ENCODE assay signal across 24 cellular contexts in the genomic region with DNA sequence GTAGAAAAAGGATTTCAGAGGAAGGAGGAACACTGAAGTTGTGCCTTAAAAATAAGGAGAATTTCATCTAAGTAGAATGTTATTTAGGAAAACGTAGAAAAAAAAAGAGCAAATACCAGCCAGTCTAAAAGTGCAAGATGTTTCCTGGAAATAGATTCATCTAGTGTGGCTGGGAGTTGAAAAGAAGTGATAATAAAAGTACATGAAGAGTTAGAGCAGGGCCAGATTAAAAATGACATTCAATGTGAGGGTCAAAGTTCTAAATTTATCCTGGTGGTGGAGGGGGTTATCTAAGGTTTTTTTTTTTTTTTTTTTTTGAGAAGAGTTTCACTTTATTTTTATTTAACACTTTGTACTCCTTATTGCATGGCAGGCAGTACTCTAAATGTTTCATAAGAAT.
A peak's percentile ranks its signal among the peaks of the same experiment; 100 is the strongest.
DNase-seq lines count a peak whose midpoint lies in the region; ATAC-seq and TF ChIP-seq lines count a peak whose summit lies in the region.
"Had no signal": no experiment of that assay in that cellular context is flagged by ENCODE, and none has a peak within 500 bp of the region (broad histone marks: within the 10 kb centered on the region; RNA-seq: fewer than 3 reads in every experiment).

No MANE protein-coding gene starts in this region.

- no peaks in the 10 kb centered on the region for H4K20me1 ChIP-seq in GM23248 (ENCODE audit: insufficient read depth)
- H4K20me1 ChIP-seq: BLaER1 treated with 17β-estradiol and CSF1 and Interleukin-3, amounts not matched to agents 10 nM and 100 nM had no signal

- H3K27me3 Mint-ChIP-seq in activated CD4-positive, alpha-beta T cell treated with anti-CD3 and anti-CD28 coated beads, Interleukin-2, amount 10 ng/mL, durations not matched to agents 7 days and 5 days, result peaks cover 4% of the 10 kb centered on the region
- peaks cover 6% of the 10 kb centered on the region for H3K27me3 Mint-ChIP-seq in activated CD4-positive, alpha-beta T cell treated with anti-CD3 and anti-CD28 coated beads, Interleukin-2, amount 10 ng/mL, durations not matched to agents 24 days and 14 days
- H3K27me3 Mint-ChIP-seq: CD4-positive, alpha-beta T cell had no signal

- no peaks in the 10 kb centered on the region for H3F3A ChIP-seq in GM23248 (ENCODE audit: insufficient read depth)

- H3K4me3 ChIP-seq in heart right ventricle (no peak overlapping the region), GM23248 (no peak overlapping the region)
- H3K4me3 ChIP-seq: A549; BLaER1 treated with 17β-estradiol and CSF1 and Interleukin-3, amounts not matched to agents 10 nM and 100 nM; GM12878; HAP-1 had no signal

- POLR2A ChIA-PET in activated CD4-positive, alpha-beta T cell treated with anti-CD3 and anti-CD28 coated beads, Interleukin-2, amount 10 ng/mL, durations not matched to agents 7 days and 5 days (lab: Charles Lee), result no interaction called here

- no peak overlapping the region for H3K4me3 Mint-ChIP-seq in activated CD4-positive, alpha-beta T cell treated with anti-CD3 and anti-CD28 coated beads, Interleukin-2, amount 10 ng/mL, durations not matched to agents 7 days and 5 days
- no peak overlapping the region for H3K4me3 Mint-ChIP-seq in activated CD4-positive, alpha-beta T cell treated with anti-CD3 and anti-CD28 coated beads, Interleukin-2, amount 10 ng/mL, durations not matched to agents 24 days and 14 days
- H3K4me3 Mint-ChIP-seq: CD14-positive monocyte; CD4-positive, alpha-beta T cell; CD8-positive, alpha-beta memory T cell had no signal

- H3K9ac ChIP-seq in GM23248, result no peak overlapping the region
- H3K9ac ChIP-seq: BLaER1 treated with 17β-estradiol and CSF1 and Interleukin-3, amounts not matched to agents 10 nM and 100 nM had no signal

- H3K79me2 ChIP-seq in GM23248 (ENCODE audit: insufficient read depth), result no peaks in the 10 kb centered on the region

- H3K9me2 ChIP-seq in GM23248 (ENCODE audit: insufficient read depth), result no peaks in the 10 kb centered on the region

- H3K4me2 ChIP-seq in GM23248 (ENCODE audit: unreplicated experiment), result no peak overlapping the region
- H3K4me2 ChIP-seq: A549; BLaER1 treated with 17β-estradiol and CSF1 and Interleukin-3, amounts not matched to agents 10 nM and 100 nM had no signal

- 18 to 33% methylated on average over 1 of the region's 1 CpG for WGBS in heart right ventricle, 2 donors
- WGBS in GM23248 (ENCODE audit: low coverage in 1 of 2, low lambda C conversion rate in 2 of 2, missing lambda C conversion rate in 2 of 2), 2 experiments, result 50 to 63% methylated on average over 1 of the region's 1 CpG

- peaks cover under 1% of the 10 kb centered on the region for H3K4me1 Mint-ChIP-seq in activated CD4-positive, alpha-beta T cell treated with anti-CD3 and anti-CD28 coated beads, Interleukin-2, amount 10 ng/mL, durations not matched to agents 7 days and 5 days
- H3K4me1 Mint-ChIP-seq in activated CD4-positive, alpha-beta T cell treated with anti-CD3 and anti-CD28 coated beads, Interleukin-2, amount 10 ng/mL, durations not matched to agents 24 days and 14 days, result no peaks in the 10 kb centered on the region
- H3K4me1 Mint-ChIP-seq: CD14-positive monocyte had no signal

- H3K27me3 ChIP-seq in heart right ventricle (no peaks in the 10 kb centered on the region), GM23248 (replicated peaks; ENCODE audit: insufficient read depth) (no peaks in the 10 kb centered on the region)
- H3K27me3 ChIP-seq: BLaER1 treated with 17β-estradiol and CSF1 and Interleukin-3, amounts not matched to agents 10 nM and 100 nM had no signal

- H3K9me3 ChIP-seq in heart right ventricle, result peaks cover 0 to 10% (median 5%) of the 10 kb centered on the region in 11 donors
- no peaks in the 10 kb centered on the region for H3K9me3 ChIP-seq in GM23248 (ENCODE audit: low read depth)
- H3K9me3 ChIP-seq: A549, BE2C, HAP-1 had no signal

- DNase-seq in activated CD4-positive, alpha-beta T cell treated with anti-CD3 and anti-CD28 coated beads, Interleukin-2, amount 10 ng/mL, durations not matched to agents 7 days and 5 days, result no peak
- DNase-seq in activated CD4-positive, alpha-beta T cell treated with anti-CD3 and anti-CD28 coated beads, Interleukin-2, amount 10 ng/mL, durations not matched to agents 24 days and 14 days, result no peak
- no peak for DNase-seq in heart right ventricle
- DNase-seq in Right ventricle myocardium inferior (ENCODE audit: missing footprints), result no peak
- DNase-seq in GM23248, result no peak
- DNase-seq in left ventricle myocardium superior, result no peak
- no peak for DNase-seq in stimulated activated CD4-positive, alpha-beta T cell treated with anti-CD3 and anti-CD28 coated beads, Interleukin-2, amount 100 ng/mL, for 24 hours
- DNase-seq: ACHN; AML-193; BE2C; CD4-positive, alpha-beta T cell; CD8-positive, alpha-beta memory T cell; DMS 273 treated with DMSO at 0.1 percent for 48 hours; DMS79; EL; GDM1; GOT3 had no signal

- in situ Hi-C loops in GM23248 (cut with MboI), result no loop called here

- 0 out of 2 replicates have a peak overlapping the region, but pooled peaks have one; percentile 3 for H2AFZ ChIP-seq in GM23248

- ATAC-seq in heart right ventricle (peak in 7 of 8 donors; percentile 46 to 94 (median 65)), Right ventricle myocardium inferior (no peak), left ventricle myocardium superior (peak; percentile 88), HG03342 (IDR thresholded peaks at IDR 0.05; ENCODE audit: unreplicated experiment) (no peak)
- ATAC-seq: A549, GM12878 had no signal

- no peaks in the 10 kb centered on the region for H3K36me3 Mint-ChIP-seq in activated CD4-positive, alpha-beta T cell treated with anti-CD3 and anti-CD28 coated beads, Interleukin-2, amount 10 ng/mL, durations not matched to agents 7 days and 5 days (ENCODE audit: low read depth)
- no peaks in the 10 kb centered on the region for H3K36me3 Mint-ChIP-seq in activated CD4-positive, alpha-beta T cell treated with anti-CD3 and anti-CD28 coated beads, Interleukin-2, amount 10 ng/mL, durations not matched to agents 24 days and 14 days (ENCODE audit: low read depth)
- H3K36me3 Mint-ChIP-seq: CD14-positive monocyte had no signal

- H3K27ac Mint-ChIP-seq in activated CD4-positive, alpha-beta T cell treated with anti-CD3 and anti-CD28 coated beads, Interleukin-2, amount 10 ng/mL, durations not matched to agents 7 days and 5 days, result peak overlapping the region; percentile 31
- H3K27ac Mint-ChIP-seq in activated CD4-positive, alpha-beta T cell treated with anti-CD3 and anti-CD28 coated beads, Interleukin-2, amount 10 ng/mL, durations not matched to agents 24 days and 14 days, result no peak overlapping the region
- H3K27ac Mint-ChIP-seq: CD14-positive monocyte; CD4-positive, alpha-beta T cell had no signal

- H3K4me1 ChIP-seq in heart right ventricle (peaks cover 0 to 10% (median 0%) of the 10 kb centered on the region in 9 donors), GM23248 (ENCODE audit: insufficient read depth) (0 out of 2 replicates have a peak, but pooled peaks cover 4% of the 10 kb centered on the region)
- H3K4me1 ChIP-seq: A549; BE2C; BLaER1 treated with 17β-estradiol and CSF1 and Interleukin-3, amounts not matched to agents 10 nM and 100 nM; HAP-1 had no signal

- CTCF ChIA-PET in activated CD4-positive, alpha-beta T cell treated with anti-CD3 and anti-CD28 coated beads, Interleukin-2, amount 10 ng/mL, durations not matched to agents 7 days and 5 days (lab: Charles Lee), result no interaction called here

- H3K27ac ChIP-seq in heart right ventricle (peak overlapping the region in 6 of 10 donors; percentile 39 to 77 (median 62)), GM23248 (no peak overlapping the region)
- H3K27ac ChIP-seq: 22Rv1; A549; BLaER1 treated with 17β-estradiol and CSF1 and Interleukin-3, amounts not matched to agents 10 nM and 100 nM had no signal

- intact Hi-C loops in activated CD4-positive, alpha-beta T cell treated with anti-CD3 and anti-CD28 coated beads, Interleukin-2, amount 10 ng/mL, durations not matched to agents 24 days and 14 days (cut with micrococcal nuclease), result no loop called here
- intact Hi-C loops in heart right ventricle (cut with DNase I), result loop anchor here in 4 of 10 donors (10.0 kb wide), 3 partner anchors 126 to 296 kb away; a partner anchor contains a TSS
- intact Hi-C loops in Right ventricle myocardium inferior (cut with DNase I), result loop anchor here (10.0 kb wide), 1 partner anchor 226 kb away; no protein-coding TSS in a partner anchor
- intact Hi-C loops in left ventricle myocardium superior (cut with micrococcal nuclease), result no loop called here

- no peaks in the 10 kb centered on the region for H3K36me3 ChIP-seq in heart right ventricle
- H3K36me3 ChIP-seq in GM23248 (ENCODE audit: low read depth), result no peaks in the 10 kb centered on the region
- H3K36me3 ChIP-seq: BE2C; BLaER1 treated with 17β-estradiol and CSF1 and Interleukin-3, amounts not matched to agents 10 nM and 100 nM; HAP-1 had no signal

- no peak for TF ChIP-seq CTCF in heart right ventricle (IDR thresholded peaks at IDR 0.05)

- peaks cover 7% of the 10 kb centered on the region for H3K9me3 Mint-ChIP-seq in activated CD4-positive, alpha-beta T cell treated with anti-CD3 and anti-CD28 coated beads, Interleukin-2, amount 10 ng/mL, durations not matched to agents 7 days and 5 days
- H3K9me3 Mint-ChIP-seq in activated CD4-positive, alpha-beta T cell treated with anti-CD3 and anti-CD28 coated beads, Interleukin-2, amount 10 ng/mL, durations not matched to agents 24 days and 14 days, result peaks cover 8% of the 10 kb centered on the region

Comparison
In these comparisons a context has a peak if more than half of its experiments do, and no peak if none do; other contexts are left out.
1. ATAC-seq: peak in heart right ventricle (7 of 8) and left ventricle myocardium superior (single experiment); none in Right ventricle myocardium inferior (single experiment) and HG03342 (single experiment).